25 cellular contexts compared by ENCODE assay signal in the genomic region with DNA sequence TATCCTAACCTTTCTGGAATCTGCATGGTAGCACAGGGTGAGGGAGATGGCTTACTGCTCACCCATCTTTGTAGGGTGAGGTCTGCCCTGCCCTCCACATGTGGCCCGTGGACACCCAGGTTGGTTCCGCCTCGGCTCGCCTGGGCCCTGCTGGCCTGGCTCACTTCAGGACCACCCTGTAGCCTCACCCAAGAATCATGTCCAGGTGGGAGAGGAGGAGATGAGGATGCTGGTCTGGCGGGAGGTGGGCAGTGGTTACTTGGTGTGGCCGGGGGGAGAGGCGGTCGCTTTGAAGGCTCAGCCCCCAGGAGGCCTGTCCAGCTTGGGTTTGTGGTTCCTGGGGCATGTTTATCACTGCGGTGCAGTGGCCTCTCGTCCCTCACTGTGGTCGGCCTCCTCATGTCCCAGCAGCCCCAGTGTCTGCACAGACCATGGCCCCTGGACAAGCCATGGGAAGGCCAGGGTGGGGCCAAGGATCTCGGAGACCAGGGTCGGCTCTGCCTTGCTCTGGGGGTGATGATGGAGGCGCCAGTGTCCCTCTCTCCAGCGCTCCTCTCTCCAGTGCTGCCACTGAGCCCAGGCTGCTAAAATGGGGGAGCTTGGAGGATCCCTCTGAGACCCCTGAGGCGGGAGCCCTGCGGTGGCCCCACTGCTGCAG. TPM values are rescaled to one million over a fixed set of nuclear protein-coding genes. Genes with fewer than 3 reads are reported as not detected.
DNase-seq lines count a peak whose midpoint lies in the region; ATAC-seq, FAIRE-seq and TF ChIP-seq lines count a peak whose summit lies in the region.
"Had no signal": no experiment of that assay in that cellular context is flagged by ENCODE, and none has a peak within 500 bp of the region (broad histone marks: within the 10 kb centered on the region; RNA-seq: fewer than 3 reads in every experiment).

No MANE protein-coding gene starts in this region.

- no peak overlapping the region for H4K91ac ChIP-seq in neuronal stem cell (ENCODE audit: low read depth, low read length, poor library complexity)

- H3K4me1 ChIP-seq in K562 (replicated peaks in 1 of 2; ENCODE audit: control insufficient read depth in 2 of 2, insufficient read depth in 2 of 2, low read length in 2 of 2): peaks cover 0 to 20% of the 10 kb centered on the region in 2 experiments; a peak in 2 of 5 replicates
- H3K4me1 ChIP-seq in neuronal stem cell (ENCODE audit: control insufficient read depth in 2 of 2, insufficient read depth in 1 of 2, low read depth in 1 of 2, low read length in 2 of 2): no peaks in the 10 kb centered on the region
- no peaks in the 10 kb centered on the region for H3K4me1 ChIP-seq in testis
- H3K4me1 ChIP-seq in gastrocnemius medialis: no peaks in the 10 kb centered on the region

- peaks cover 4% of the 10 kb centered on the region for H3K79me1 ChIP-seq in neuronal stem cell (ENCODE audit: low read depth, low read length)

- H3K4me2 ChIP-seq in K562 (ENCODE audit: insufficient read depth, low read length): no peak overlapping the region
- no peak overlapping the region for H3K4me2 ChIP-seq in neuronal stem cell (ENCODE audit: insufficient read depth, low read length, poor library complexity, severe bottlenecking)

- no peak overlapping the region for H2BK5ac ChIP-seq in neuronal stem cell (ENCODE audit: low read length)

- no TSS peak for BruUV-seq in K562 (replicated peaks; lab: Mats Ljungman, UMichigan)

- H3K9me3 ChIP-seq in K562 (replicated peaks; ENCODE audit: control insufficient read depth, insufficient read depth, low read depth, low read length): no peaks in the 10 kb centered on the region
- H3K9me3 ChIP-seq in neuronal stem cell (replicated peaks in 1 of 2; ENCODE audit: control insufficient read depth in 2 of 2, insufficient read depth in 1 of 2, low read depth in 1 of 2, low read length in 2 of 2): peaks cover 0 to 3% of the 10 kb centered on the region in 2 donors
- H3K9me3 ChIP-seq in testis: no peaks in the 10 kb centered on the region
- H3K9me3 ChIP-seq in gastrocnemius medialis: no peaks in the 10 kb centered on the region
- H3K9me3 ChIP-seq: MG63 had no signal

- H3K79me2 ChIP-seq in K562 (ENCODE audit: control insufficient read depth, insufficient read depth, low read length): no peaks in the 10 kb centered on the region

- H4K20me1 ChIP-seq in K562 (replicated peaks; ENCODE audit: control insufficient read depth, insufficient read depth, low read length): no peaks in the 10 kb centered on the region; the same call in 1 of the 2 replicates

- CTCF ChIA-PET in K562 (lab: Yijun Ruan, JAX; ENCODE audit: low intra/inter-chr PET ratio): no interaction called here

- TF ChIP-seq RAD21 in K562 (CRISPR knock-in tag; conservative IDR thresholded peaks at IDR 0.05 in 1 of 2, IDR thresholded peaks at IDR 0.05 in 1 of 2): no peak

- H2AK5ac ChIP-seq in neuronal stem cell (ENCODE audit: low read depth, low read length): peak overlapping the region; percentile 56

- TF ChIP-seq CTCF in K562 (IDR thresholded peaks at IDR 0.05 in 2 of 3, conservative IDR thresholded peaks at IDR 0.05 in 1 of 3; ENCODE audit: insufficient read depth in 2 of 3, low read depth in 1 of 3, low read length in 3 of 3) (no peak), testis (IDR thresholded peaks at IDR 0.05) (no peak), gastrocnemius medialis (IDR thresholded peaks at IDR 0.05 in 4 of 5, conservative IDR thresholded peaks at IDR 0.05 in 1 of 5) (no peak)

- in situ Hi-C loops in K562 (cut with MboI) (no loop called here), gastrocnemius medialis (cut with MboI; ENCODE audit: low sequenced_read_pairs in 4 of 4) (no loop called here)

- peak overlapping the region; percentile 28 for H3K18ac ChIP-seq in neuronal stem cell (ENCODE audit: low read length)

- no peaks in the 10 kb centered on the region for H3K9me1 ChIP-seq in K562 (ENCODE audit: control insufficient read depth, insufficient read depth, low read length)

- H3K9ac ChIP-seq in K562 (ENCODE audit: insufficient read depth in 1 of 2, low read depth in 2 of 2, low read length in 2 of 2) (no peak overlapping the region), neuronal stem cell (ENCODE audit: low read depth, low read length, poor library complexity) (no peak overlapping the region)

- 7% methylated on average over 16 of the region's 17 CpGs for WGBS in K562 (ENCODE audit: insufficient coverage, low coverage, missing lambda C conversion rate)
- no CpG with 5 or more reads among the region's 17 CpGs for WGBS in neuronal stem cell (ENCODE audit: extremely low coverage in 2 of 2, insufficient read length in 2 of 2, insufficient replicate concordance in 1 of 2), 2 donors
- 95% methylated on average over 11 to 17 of the region's 17 CpGs for WGBS in testis, 2 donors

- H2BK120ac ChIP-seq in neuronal stem cell (ENCODE audit: low read depth, low read length): no peak overlapping the region

- intact Hi-C loops in K562 (cut with micrococcal nuclease): no loop called here
- intact Hi-C loops in testis (cut with DNase I; ENCODE audit: low total_unique reads): no loop called here
- intact Hi-C loops in gastrocnemius medialis (cut with DNase I; ENCODE audit: low total_unique reads): no loop called here

- H3K4ac ChIP-seq in neuronal stem cell (ENCODE audit: low read length): no peak overlapping the region

- TF ChIP-seq POLR2A in K562 (conservative IDR thresholded peaks at IDR 0.05): no peak
- no peak for TF ChIP-seq POLR2A in testis (IDR thresholded peaks at IDR 0.05)
- no peak for TF ChIP-seq POLR2A in gastrocnemius medialis (IDR thresholded peaks at IDR 0.05)

- H3K27ac ChIP-seq in K562 (ENCODE audit: extremely low read depth, low read depth, low read length) (no peak overlapping the region), neuronal stem cell (replicated peaks; ENCODE audit: low read length) (no peak overlapping the region), testis (no peak overlapping the region), gastrocnemius medialis (no peak overlapping the region)

- H2BK12ac ChIP-seq in neuronal stem cell (ENCODE audit: low read length): no peak overlapping the region

- H2BK15ac ChIP-seq in neuronal stem cell (ENCODE audit: low read length): no peak overlapping the region

- no peak for FAIRE-seq in K562 (lab: Jason Lieb, UNC)

- no peak overlapping the region for H3K14ac ChIP-seq in neuronal stem cell (ENCODE audit: low read length)

- ATAC-seq in K562: no peak; the same call in 2 of the 3 replicates
- no peak for ATAC-seq in gastrocnemius medialis

- DNase-seq in activated CD8-positive, alpha-beta memory T cell treated with anti-CD3 and anti-CD28 coated beads for 24 hours: peak; percentile 41
- DNase-seq in activated CD8-positive, alpha-beta memory T cell treated with anti-CD3 and anti-CD28 coated beads, Interleukin-2, amount 50 U/mL, for 4 hours: no peak
- no peak for DNase-seq in K562 (ENCODE audit: extremely low read depth in 1 of 4, low spot score in 3 of 4)
- no peak for DNase-seq in neuronal stem cell (ENCODE audit: low spot score)
- peak; percentile 9 for DNase-seq in testis
- no peak for DNase-seq in NCI-H1930 (lab: John Stamatoyannopoulos, UW)
- no peak for DNase-seq in gastrocnemius medialis
- DNase-seq in CD1c-positive myeloid dendritic cell (ENCODE audit: extremely low spot score): no peak
- DNase-seq: 8988T; ACHN; CD4-positive, CD25-positive, alpha-beta regulatory T cell; DMS153; DND-41; GOT3; HCEC 1CT; KG1; MG63; NCI-H2081; NCI-H2227 treated with DMSO at 0.1 percent for 48 hours; NCI-H526 treated with DMSO at 0.1 percent for 48 hours; RPMI8226; SHP77 had no signal

- peak overlapping the region; percentile 17 for H4K8ac ChIP-seq in neuronal stem cell (ENCODE audit: low read depth, low read length)

- H3K4me3 ChIP-seq in K562 (no peak overlapping the region), neuronal stem cell (ENCODE audit: low read length in 2 of 2) (no peak overlapping the region), testis (no peak overlapping the region), gastrocnemius medialis (no peak overlapping the region)
- H3K4me3 ChIP-seq: MG63 had no signal

- H3K27me3 ChIP-seq in K562 (ENCODE audit: control insufficient read depth in 2 of 2, insufficient read depth in 2 of 2, low read length in 2 of 2) (peaks cover 44 to 86% of the 10 kb centered on the region in 2 experiments), neuronal stem cell (ENCODE audit: control insufficient read depth in 3 of 3, insufficient read depth in 3 of 3, low read depth in 1 of 3, low read length in 3 of 3) (peaks cover 0 to 52% (median 8%) of the 10 kb centered on the region in 3 experiments), testis (no peaks in the 10 kb centered on the region), gastrocnemius medialis (peaks cover 0 to 11% (median 2%) of the 10 kb centered on the region in 3 donors)
- H3K27me3 ChIP-seq: MG63 had no signal

- no peak overlapping the region for H2AFZ ChIP-seq in K562 (ENCODE audit: low read depth, low read length)
- H2AFZ ChIP-seq in neuronal stem cell (ENCODE audit: low read length): no peak overlapping the region

- H3K36me3 ChIP-seq in K562 (ENCODE audit: control insufficient read depth, insufficient read depth, low read length): no peaks in the 10 kb centered on the region
- no peaks in the 10 kb centered on the region for H3K36me3 ChIP-seq in neuronal stem cell (replicated peaks in 1 of 2; ENCODE audit: control insufficient read depth in 2 of 2, insufficient read depth in 2 of 2, low read length in 2 of 2)
- H3K36me3 ChIP-seq in testis (ENCODE audit: low read depth, missing control alignments): no peaks in the 10 kb centered on the region
- H3K36me3 ChIP-seq in gastrocnemius medialis: no peaks in the 10 kb centered on the region
- H3K36me3 ChIP-seq: MG63 had no signal

- no peak for TF ChIP-seq EP300 in K562 (IDR thresholded peaks at IDR 0.05; ENCODE audit: low read length)

- POLR2A ChIA-PET in K562 (lab: Yijun Ruan, JAX): interaction anchor here (0.7 kb wide), 1 partner anchor 151 kb away, joined by 3 read pairs; no protein-coding TSS in a partner anchor

- no peak overlapping the region for H3K23ac ChIP-seq in neuronal stem cell (ENCODE audit: low read depth, low read length, poor library complexity)

RNA-seq across cellular contexts. Expression of a gene that starts 4.6 kb away (rescaled TPM):
- not detected in 2 replicates for total RNA-seq in K562 (2011; cell fraction: chromatin; rRNA removed; ENCODE audit: low replicate concordance)
- total RNA-seq in K562 (2011; cell fraction: nucleolus; rRNA removed): not detected in 2 replicates
- total RNA-seq in K562 (2011; cell fraction: nucleoplasm; rRNA removed): not detected in 2 replicates
- not detected in 2 replicates for total RNA-seq in K562 (2014; rRNA removed)
- not detected in 2 replicates for total RNA-seq in K562 (2014; rRNA removed; fragmentation: Illumina TruSeq; extraction: Trizol)
- not detected in 2 replicates for total RNA-seq in K562 (2015; rRNA removed; fragmentation: Illumina TruSeq; extraction: Trizol)
- not detected in 2 replicates for total RNA-seq in K562 (2021)
- polyA plus RNA-seq in K562 (2011; rRNA removed): 0.12 TPM in 1 of 2 replicates, not detected in the other
- polyA plus RNA-seq in K562 (2011; cell fraction: cytosol; rRNA removed): not detected in 2 replicates
- polyA plus RNA-seq in K562 (2011; cell fraction: nucleus; rRNA removed): 0.21 TPM in 1 of 2 replicates, not detected in the other
- not detected in 2 replicates for polyA plus RNA-seq in K562 (2012)
- polyA plus RNA-seq in K562 (2014; fragmentation: Illumina TruSeq; extraction: Trizol): not detected in 2 replicates
- not detected for polyA plus RNA-seq in K562 (2014; fragmentation: Nextera tagmentation; extraction: Ambion mirVana)
- not detected in 2 replicates for polyA plus RNA-seq in K562 (2014; rRNA removed)
- not detected in 2 replicates for polyA minus RNA-seq in K562 (2011; rRNA and poly(A)+ RNA removed)
- polyA minus RNA-seq in K562 (2011; cell fraction: cytosol; rRNA and poly(A)+ RNA removed): not detected in 2 replicates
- not detected in 2 replicates for polyA minus RNA-seq in K562 (2011; cell fraction: nucleus; rRNA and poly(A)+ RNA removed)
- not detected for polyA plus RNA-seq in neuronal stem cell (2013, experiment 1 of 2)
- polyA plus RNA-seq in neuronal stem cell (2013, experiment 2 of 2): not detected
- total RNA-seq in testis: 10 to 100 TPM; 34.0 to 53.0 TPM
- 35.1 TPM for polyA plus RNA-seq in testis (ENCODE audit: insufficient read depth, low read depth, low replicate concordance)
- not detected for total RNA-seq in gastrocnemius medialis
- total RNA-seq: CD4-positive, CD25-positive, alpha-beta regulatory T cell; NCI-H460; SK-MEL-5 had no signal
- polyA plus RNA-seq: BJ; CD4-positive, CD25-positive, alpha-beta regulatory T cell had no signal

RNA-seq across cellular contexts. Expression of a gene that starts 40.8 kb away (rescaled TPM):
- 36.0 and 113 TPM in 2 replicates for total RNA-seq in K562 (2011; cell fraction: chromatin; rRNA removed; ENCODE audit: low replicate concordance)
- 65.4 and 76.9 TPM in 2 replicates for total RNA-seq in K562 (2011; cell fraction: nucleolus; rRNA removed)
- total RNA-seq in K562 (2011; cell fraction: nucleoplasm; rRNA removed): 49.2 and 52.3 TPM in 2 replicates
- total RNA-seq in K562 (2014; rRNA removed): 20.7 and 23.6 TPM in 2 replicates
- 6.3 and 9.4 TPM in 2 replicates for total RNA-seq in K562 (2014; rRNA removed; fragmentation: Illumina TruSeq; extraction: Trizol)
- 13.7 and 15.3 TPM in 2 replicates for total RNA-seq in K562 (2015; rRNA removed; fragmentation: Illumina TruSeq; extraction: Trizol)
- total RNA-seq in K562 (2021): 24.6 and 25.8 TPM in 2 replicates
- 10.1 and 20.2 TPM in 2 replicates for polyA plus RNA-seq in K562 (2011; rRNA removed)
- polyA plus RNA-seq in K562 (2011; cell fraction: cytosol; rRNA removed): 19.0 and 25.7 TPM in 2 replicates
- 44.6 and 60.7 TPM in 2 replicates for polyA plus RNA-seq in K562 (2011; cell fraction: nucleus; rRNA removed)
- polyA plus RNA-seq in K562 (2012): 11.5 and 21.9 TPM in 2 replicates
- polyA plus RNA-seq in K562 (2014; fragmentation: Illumina TruSeq; extraction: Trizol): 17.8 and 18.8 TPM in 2 replicates
- 1 to 10 TPM in 1 of 2 experiments, under 1 TPM in 1; 0.55 to 1.6 TPM for polyA plus RNA-seq in K562 (2014; fragmentation: Nextera tagmentation; extraction: Ambion mirVana)
- 16.1 and 20.6 TPM in 2 replicates for polyA plus RNA-seq in K562 (2014; rRNA removed)
- 12.7 and 14.4 TPM in 2 replicates for polyA minus RNA-seq in K562 (2011; rRNA and poly(A)+ RNA removed)
- polyA minus RNA-seq in K562 (2011; cell fraction: cytosol; rRNA and poly(A)+ RNA removed): 12.8 and 20.2 TPM in 2 replicates
- 24.2 and 31.3 TPM in 2 replicates for polyA minus RNA-seq in K562 (2011; cell fraction: nucleus; rRNA and poly(A)+ RNA removed)
- polyA plus RNA-seq in neuronal stem cell (2013, experiment 1 of 2): 2.2 TPM
- 1.8 TPM for polyA plus RNA-seq in neuronal stem cell (2013, experiment 2 of 2)
- total RNA-seq in testis: 10 to 100 TPM in 1 of 2 donors, 1 to 10 TPM in 1; 5.6 to 11.2 TPM
- polyA plus RNA-seq in testis (ENCODE audit: insufficient read depth, low read depth, low replicate concordance): 4.0 TPM
- total RNA-seq in gastrocnemius medialis: 10 to 100 TPM in 1 of 4 donors, 1 to 10 TPM in 2, under 1 TPM in 1; 0.15 to 10.3 (median 5.6) TPM
- total RNA-seq: SK-MEL-5 had no signal

Comparison
In these comparisons a context has a peak if more than half of its experiments do, and no peak if none do; other contexts are left out.
1. DNase-seq: peak in activated CD8-positive, alpha-beta memory T cell treated with anti-CD3 and anti-CD28 coated beads for 24 hours (single experiment) and testis (single experiment); none in activated CD8-positive, alpha-beta memory T cell treated with anti-CD3 and anti-CD28 coated beads, Interleukin-2, amount 50 U/mL, for 4 hours (single experiment), K562 (0 of 4), neuronal stem cell (single experiment), NCI-H1930 (0 of 2), gastrocnemius medialis (0 of 2) and CD1c-positive myeloid dendritic cell (single experiment).
2. RNA of a gene that starts 4.6 kb away (total RNA-seq): 34.0 to 53.0 TPM in testis; not detected in K562 and not detected in gastrocnemius medialis; every median in the first group is over 10 times any median in the second.